In genomic region chr4:165325732-165326512, GRCh38 we compare ENCODE assay signal across 1 cellular context.
TF ChIP-seq lines count a peak whose summit lies in the region.

No MANE protein-coding gene starts in this region.

TF ChIP-seq in IMR-90, 13 proteins besides CTCF, POLR2A, EP300 and RAD21 (continued from another document):
- TF ChIP-seq RFX5 (IDR thresholded peaks at IDR 0.05; ENCODE audit: low read depth, low read length) (no peak), CEBPB (IDR thresholded peaks at IDR 0.05; ENCODE audit: low read depth, low read length) (peak; percentile 83), MAFK (IDR thresholded peaks at IDR 0.05; ENCODE audit: low read depth, low read length) (peak; percentile 93)
